9 cellular contexts compared by ENCODE assay signal in the genomic region with DNA sequence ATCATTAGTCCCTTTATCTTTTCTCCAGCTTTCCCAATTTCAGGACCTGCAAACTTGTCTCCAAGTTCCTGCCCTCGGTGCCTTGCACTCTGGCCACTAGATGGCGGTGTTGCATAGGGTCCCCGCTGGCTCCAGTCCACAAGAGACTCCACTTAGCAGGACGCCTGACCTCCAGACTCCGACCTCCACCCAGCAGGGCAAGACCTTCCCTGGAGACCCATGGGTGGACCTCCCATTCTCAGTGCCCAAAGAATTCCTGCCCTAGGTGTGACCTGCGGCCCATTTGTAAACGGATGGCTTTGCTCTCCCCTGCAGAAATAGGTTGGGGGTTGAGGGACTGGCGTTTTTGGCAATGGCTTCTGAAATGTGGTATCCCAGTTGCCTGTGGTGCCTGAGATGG.
DNase-seq lines count a peak whose midpoint lies in the region; ATAC-seq and TF ChIP-seq lines count a peak whose summit lies in the region.
"Had no signal": no experiment of that assay in that cellular context is flagged by ENCODE, and none has a peak within 500 bp of the region (broad histone marks: within the 10 kb centered on the region; RNA-seq: fewer than 3 reads in every experiment).

No MANE protein-coding gene starts in this region.

- H3K36me3 Mint-ChIP-seq in Caco-2 (ENCODE audit: insufficient read depth, unreplicated experiment), result no peaks in the 10 kb centered on the region
- no peaks in the 10 kb centered on the region for H3K36me3 Mint-ChIP-seq in naive thymus-derived CD8-positive, alpha-beta T cell
- H3K36me3 Mint-ChIP-seq in stimulated activated effector memory CD8-positive, alpha-beta T cell treated with anti-CD3 and anti-CD28 coated beads, Interleukin-12 subunit alpha, Interleukin-12 subunit beta, amount 100 ng/mL, for 72 hours, result no peaks in the 10 kb centered on the region

- no peak overlapping the region for H2AFZ ChIP-seq in PC-3 (ENCODE audit: low read length)

- no peaks in the 10 kb centered on the region for H3F3A ChIP-seq in PC-3 (ENCODE audit: low read length, unreplicated experiment)

- no peaks in the 10 kb centered on the region for H3K9me3 Mint-ChIP-seq in Caco-2 (ENCODE audit: unreplicated experiment)
- no peaks in the 10 kb centered on the region for H3K9me3 Mint-ChIP-seq in naive thymus-derived CD8-positive, alpha-beta T cell
- no peaks in the 10 kb centered on the region for H3K9me3 Mint-ChIP-seq in stimulated activated effector memory CD8-positive, alpha-beta T cell treated with anti-CD3 and anti-CD28 coated beads, Interleukin-12 subunit alpha, Interleukin-12 subunit beta, amount 100 ng/mL, for 72 hours
- H3K9me3 Mint-ChIP-seq: T-helper 1 cell treated with Interleukin-12 subunit alpha and Interleukin-12 subunit beta and Interleukin-4 antibody, amounts not matched to agents 30 μg/mL and 1 μg/mL, for 36 hours had no signal

- no peak overlapping the region for H3K9ac ChIP-seq in PC-3 (ENCODE audit: low read length)

- BruUV-seq in Caco-2 (replicated peaks; lab: Mats Ljungman, UMichigan) (no TSS peak), PC-3 (replicated peaks; lab: Mats Ljungman, UMichigan) (no TSS peak)

- no peak overlapping the region for H3K4me3 Mint-ChIP-seq in Caco-2 (ENCODE audit: unreplicated experiment)
- no peak overlapping the region for H3K4me3 Mint-ChIP-seq in naive thymus-derived CD8-positive, alpha-beta T cell
- no peak overlapping the region for H3K4me3 Mint-ChIP-seq in stimulated activated effector memory CD8-positive, alpha-beta T cell treated with anti-CD3 and anti-CD28 coated beads, Interleukin-12 subunit alpha, Interleukin-12 subunit beta, amount 100 ng/mL, for 72 hours
- H3K4me3 Mint-ChIP-seq: T-helper 1 cell treated with Interleukin-12 subunit alpha and Interleukin-12 subunit beta and Interleukin-4 antibody, amounts not matched to agents 30 μg/mL and 1 μg/mL, for 36 hours had no signal

- H3K27me3 Mint-ChIP-seq in Caco-2 (ENCODE audit: insufficient read depth, unreplicated experiment), result no peaks in the 10 kb centered on the region
- H3K27me3 Mint-ChIP-seq in naive thymus-derived CD8-positive, alpha-beta T cell, result peaks cover 0 to 3% (median 0%) of the 10 kb centered on the region in 5 donors

- H3K27ac Mint-ChIP-seq in Caco-2 (ENCODE audit: unreplicated experiment), result no peak overlapping the region
- H3K27ac Mint-ChIP-seq in naive thymus-derived CD8-positive, alpha-beta T cell, result no peak overlapping the region
- no peak overlapping the region for H3K27ac Mint-ChIP-seq in stimulated activated effector memory CD8-positive, alpha-beta T cell treated with anti-CD3 and anti-CD28 coated beads, Interleukin-12 subunit alpha, Interleukin-12 subunit beta, amount 100 ng/mL, for 72 hours
- H3K27ac Mint-ChIP-seq: T-helper 1 cell treated with Interleukin-12 subunit alpha and Interleukin-12 subunit beta and Interleukin-4 antibody, amounts not matched to agents 30 μg/mL and 1 μg/mL, for 36 hours had no signal

- peaks cover 27% of the 10 kb centered on the region for H3K4me1 Mint-ChIP-seq in Caco-2 (ENCODE audit: low read depth, unreplicated experiment)
- no peaks in the 10 kb centered on the region for H3K4me1 Mint-ChIP-seq in naive thymus-derived CD8-positive, alpha-beta T cell
- peaks cover 6% of the 10 kb centered on the region for H3K4me1 Mint-ChIP-seq in stimulated activated effector memory CD8-positive, alpha-beta T cell treated with anti-CD3 and anti-CD28 coated beads, Interleukin-12 subunit alpha, Interleukin-12 subunit beta, amount 100 ng/mL, for 72 hours

- intact Hi-C loops in Caco-2 (cut with micrococcal nuclease; ENCODE audit: unreplicated experiment) (loop anchor here (1.0 to 5.0 kb wide), 9 partner anchors 30 to 364 kb away; partner anchors contain the start of gene SLC6A6), PC-3 (cut with micrococcal nuclease) (loop anchor here (1.0 to 2.0 kb wide), 6 partner anchors 58 to 288 kb away; partner anchors contain the start of gene SLC6A6)

- no peaks in the 10 kb centered on the region for H3K27me3 ChIP-seq in Caco-2 (replicated peaks; ENCODE audit: control insufficient read depth, insufficient read depth, low read length)
- H3K27me3 ChIP-seq in PC-3 (ENCODE audit: low read length), result no peaks in the 10 kb centered on the region

- peak overlapping the region; percentile 15; the same call in 1 of the 2 replicates for H3K4me2 ChIP-seq in PC-3 (ENCODE audit: low read length)

- TF ChIP-seq CTCF in Caco-2 (IDR thresholded peaks at IDR 0.05; ENCODE audit: insufficient read depth in 1 of 2, low read depth in 1 of 2, low read length in 1 of 2, severe bottlenecking in 1 of 2, unreplicated experiment in 1 of 2) (peak; percentile 87 to 97), PC-3 (conservative IDR thresholded peaks at IDR 0.05; ENCODE audit: low read depth, low read length) (peak; percentile 98)

- H3K4me3 ChIP-seq in Caco-2 (ENCODE audit: low read depth, low read length), result no peak overlapping the region
- H3K4me3 ChIP-seq in PC-3 (ENCODE audit: low read length), result no peak overlapping the region

- no peaks in the 10 kb centered on the region for H3K9me2 ChIP-seq in PC-3 (replicated peaks; ENCODE audit: low read length)

- no peaks in the 10 kb centered on the region for H3K9me3 ChIP-seq in Caco-2
- no peaks in the 10 kb centered on the region for H3K9me3 ChIP-seq in PC-3 (ENCODE audit: low read length)

- no peaks in the 10 kb centered on the region for H3K79me2 ChIP-seq in PC-3 (ENCODE audit: low read length)

- H4K20me1 ChIP-seq in PC-3 (ENCODE audit: low read length), result no peaks in the 10 kb centered on the region

- no peak overlapping the region for H3K27ac ChIP-seq in PC-3 (ENCODE audit: low read length)

- H3K4me1 ChIP-seq in Caco-2 (peaks cover 29% of the 10 kb centered on the region), PC-3 (ENCODE audit: insufficient read depth, low read length) (peaks cover 9% of the 10 kb centered on the region)

- POLR2A ChIA-PET in Caco-2 (lab: Charles Lee), result no interaction called here
- POLR2A ChIA-PET in PC-3 (lab: Charles Lee; ENCODE audit: unreplicated experiment), result no interaction called here
- POLR2A ChIA-PET in naive thymus-derived CD8-positive, alpha-beta T cell (lab: Charles Lee), result no interaction called here

- DNase-seq in Caco-2 (peak; percentile 87 to 91), PC-3 (peak; percentile 85), activated T-cell treated with anti-CD3 and anti-CD28 coated beads for 4 hours (peak; percentile 69)
- DNase-seq in naive thymus-derived CD8-positive, alpha-beta T cell, result peak; percentile 47 to 83 (median 68)
- DNase-seq in stimulated activated effector memory CD8-positive, alpha-beta T cell treated with anti-CD3 and anti-CD28 coated beads, Interleukin-12 subunit alpha, Interleukin-12 subunit beta, amount 100 ng/mL, for 72 hours (ENCODE audit: low spot score in 2 of 2), result peak; percentile 67 to 86

- ATAC-seq in HG02943 (IDR thresholded peaks at IDR 0.05; ENCODE audit: low read depth, unreplicated experiment) (peak; percentile 69), PC-3 (peak; percentile 53), esophagus mucosa (peak; percentile 76), GM19467 (IDR thresholded peaks at IDR 0.05; ENCODE audit: unreplicated experiment) (no peak)
- ATAC-seq in naive thymus-derived CD8-positive, alpha-beta T cell, result peak; percentile 47 to 73
- peak; percentile 66 for ATAC-seq in stimulated activated effector memory CD8-positive, alpha-beta T cell treated with anti-CD3 and anti-CD28 coated beads, Interleukin-12 subunit alpha, Interleukin-12 subunit beta, amount 100 ng/mL, for 72 hours

- no peaks in the 10 kb centered on the region for H3K36me3 ChIP-seq in Caco-2 (ENCODE audit: control insufficient read depth, insufficient read depth, low read length)
- no peaks in the 10 kb centered on the region for H3K36me3 ChIP-seq in PC-3 (ENCODE audit: low read depth, low read length)

- CTCF ChIA-PET in Caco-2 (lab: Charles Lee) (interaction anchor here (0.6 to 4.3 kb wide), 10 partner anchors 35 to 207 kb away, joined by 3 to 35 read pairs (median 4); no protein-coding TSS in a partner anchor), PC-3 (lab: Charles Lee) (interaction anchor here (0.6 to 1.4 kb wide), 2 partner anchors 58 to 211 kb away, joined by 4 to 15 read pairs; no protein-coding TSS in a partner anchor)
